ENCODE assay signal across 26 cellular contexts in genomic region chr2:241187101-241187690, GRCh38. TPM values are rescaled to one million over a fixed set of nuclear protein-coding genes. Genes with fewer than 3 reads are reported as not detected.
"Had no signal": no experiment of that assay in that cellular context is flagged by ENCODE, and none has a peak within 500 bp of the region (broad histone marks: within the 10 kb centered on the region; RNA-seq: fewer than 3 reads in every experiment).

No MANE protein-coding gene starts in this region.

- H3K9me3 Mint-ChIP-seq: activated CD4-positive, alpha-beta memory T cell treated with anti-CD3 and anti-CD28 coated beads for 36 hours; activated CD4-positive, alpha-beta T cell treated with anti-CD3 and anti-CD28 coated beads, Interleukin-2, amount 10 ng/mL, durations not matched to agents 24 days and 14 days; stimulated activated naive B cell treated with anti-CD40 and anti-IgM and Interleukin-4, amounts not matched to agents 10 μg/mL and 1 μg/mL and 100 μg/mL, for 72 hours; T-helper 1 cell treated with Interleukin-12 subunit alpha and Interleukin-12 subunit beta and Interleukin-4 antibody, amounts not matched to agents 30 μg/mL and 1 μg/mL, for 36 hours had no signal

- H3K9ac ChIP-seq: parathyroid adenoma had no signal

- H3K27ac ChIP-seq: brain microvascular endothelial cell, esophagus muscularis mucosa, left ventricle myocardium inferior, parathyroid adenoma, right atrium auricular region, thyroid gland, upper lobe of left lung had no signal

- H3K4me1 ChIP-seq: esophagus muscularis mucosa, left ventricle myocardium inferior, parathyroid adenoma, right atrium auricular region, thyroid gland, upper lobe of left lung had no signal

- DNase-seq: activated CD4-positive, alpha-beta memory T cell treated with anti-CD3 and anti-CD28 coated beads for 36 hours; activated CD4-positive, alpha-beta T cell treated with anti-CD3 and anti-CD28 coated beads, Interleukin-2, amount 10 ng/mL, durations not matched to agents 24 days and 14 days; activated CD4-positive, CD25-positive, alpha-beta regulatory T cell treated with anti-CD3 and anti-CD28 coated beads, Interleukin-2, amount 50 U/mL, for 72 hours; activated CD8-positive, alpha-beta memory T cell treated with anti-CD3 and anti-CD28 coated beads, Interleukin-2, amount 50 U/mL, for 4 hours; activated gamma-delta T cell treated with Interleukin-2 at 50 U/mL for 16 hours; activated naive CD4-positive, alpha-beta T cell treated with anti-CD3 and anti-CD28 coated beads, Interleukin-2, amount 50 U/mL, for 16 hours; activated T-cell treated with anti-CD3 and anti-CD28 coated beads, Interleukin-2, amount 50 U/mL, for 1 hour; amniotic stem cell; brain microvascular endothelial cell; caudate nucleus; foreskin melanocyte; left ventricle myocardium inferior; nucleus accumbens; stimulated activated CD4-positive, alpha-beta T cell treated with anti-CD3 and anti-CD28 coated beads, Interleukin-2, amount 100 ng/mL, for 24 hours; stimulated activated naive B cell treated with anti-CD40 and anti-IgM and Interleukin-4, amounts not matched to agents 10 μg/mL and 1 μg/mL and 100 μg/mL, for 72 hours; stomach; T1000; thyroid gland; upper lobe of left lung had no signal

- H3K27me3 ChIP-seq: brain microvascular endothelial cell, right atrium auricular region, thyroid gland, upper lobe of left lung had no signal

- H3K4me3 ChIP-seq: esophagus muscularis mucosa, left ventricle myocardium inferior, lung, right atrium auricular region, smooth muscle cell, thyroid gland, upper lobe of left lung had no signal

- H3K36me3 ChIP-seq: right atrium auricular region had no signal

- H3K4me3 Mint-ChIP-seq: activated CD4-positive, alpha-beta memory T cell treated with anti-CD3 and anti-CD28 coated beads for 36 hours; activated CD4-positive, alpha-beta T cell treated with anti-CD3 and anti-CD28 coated beads, Interleukin-2, amount 10 ng/mL, durations not matched to agents 24 days and 14 days; stimulated activated naive B cell treated with anti-CD40 and anti-IgM and Interleukin-4, amounts not matched to agents 10 μg/mL and 1 μg/mL and 100 μg/mL, for 72 hours; T-helper 1 cell treated with Interleukin-12 subunit alpha and Interleukin-12 subunit beta and Interleukin-4 antibody, amounts not matched to agents 30 μg/mL and 1 μg/mL, for 36 hours had no signal

- ATAC-seq: stimulated activated naive B cell treated with anti-CD40 and anti-IgM and Interleukin-4, amounts not matched to agents 10 μg/mL and 1 μg/mL and 100 μg/mL, for 72 hours had no signal

- H3K9me3 ChIP-seq: esophagus muscularis mucosa, left ventricle myocardium inferior, right atrium auricular region, stomach, thyroid gland, upper lobe of left lung had no signal

- H3K4me1 Mint-ChIP-seq: activated CD4-positive, alpha-beta T cell treated with anti-CD3 and anti-CD28 coated beads, Interleukin-2, amount 10 ng/mL, durations not matched to agents 24 days and 14 days had no signal

- H3K4me2 ChIP-seq: smooth muscle cell had no signal

- H3K79me2 ChIP-seq: parathyroid adenoma had no signal

- H3K27ac Mint-ChIP-seq: activated CD4-positive, alpha-beta memory T cell treated with anti-CD3 and anti-CD28 coated beads for 36 hours; activated CD4-positive, alpha-beta T cell treated with anti-CD3 and anti-CD28 coated beads, Interleukin-2, amount 10 ng/mL, durations not matched to agents 24 days and 14 days; stimulated activated naive B cell treated with anti-CD40 and anti-IgM and Interleukin-4, amounts not matched to agents 10 μg/mL and 1 μg/mL and 100 μg/mL, for 72 hours; T-helper 1 cell treated with Interleukin-12 subunit alpha and Interleukin-12 subunit beta and Interleukin-4 antibody, amounts not matched to agents 30 μg/mL and 1 μg/mL, for 36 hours had no signal

- H3K27me3 Mint-ChIP-seq: activated CD4-positive, alpha-beta memory T cell treated with anti-CD3 and anti-CD28 coated beads for 36 hours; activated CD4-positive, alpha-beta T cell treated with anti-CD3 and anti-CD28 coated beads, Interleukin-2, amount 10 ng/mL, durations not matched to agents 24 days and 14 days; stimulated activated naive B cell treated with anti-CD40 and anti-IgM and Interleukin-4, amounts not matched to agents 10 μg/mL and 1 μg/mL and 100 μg/mL, for 72 hours had no signal

RNA-seq across cellular contexts. Expression of gene ANO7, which starts 1.3 kb away (rescaled TPM):
- polyA plus RNA-seq: neural cell had no signal
